9 cellular contexts compared by ENCODE assay signal in genomic region chr14:45201908-45202307, GRCh38. TPM values are rescaled to one million over a fixed set of nuclear protein-coding genes. Genes with fewer than 3 reads are reported as not detected.
DNase-seq lines count a peak whose midpoint lies in the region; ATAC-seq, FAIRE-seq and TF ChIP-seq lines count a peak whose summit lies in the region.
"Had no signal": no experiment of that assay in that cellular context is flagged by ENCODE, and none has a peak within 500 bp of the region (broad histone marks: within the 10 kb centered on the region; RNA-seq: fewer than 3 reads in every experiment).

No MANE protein-coding gene starts in this region.

- no CpG with 5 or more reads among the region's 1 CpG for WGBS in neuronal stem cell (ENCODE audit: extremely low coverage in 2 of 2, insufficient read length in 2 of 2, insufficient replicate concordance in 1 of 2), 2 donors

- H4K20me1 ChIP-seq in OCI-LY7 (ENCODE audit: insufficient read depth, low read length), result no peaks in the 10 kb centered on the region

- H3K4me3 ChIP-seq in OCI-LY7 (ENCODE audit: low read depth, low read length, poor library complexity, severe bottlenecking) (no peak overlapping the region), neuronal stem cell (ENCODE audit: low read length in 2 of 2) (no peak overlapping the region)
- H3K4me3 ChIP-seq: HAP-1 had no signal

- peak; percentile 62 for TF ChIP-seq CTCF in OCI-LY7 (conservative IDR thresholded peaks at IDR 0.05; ENCODE audit: low read length)

- H2BK120ac ChIP-seq in neuronal stem cell (ENCODE audit: low read depth, low read length), result no peak overlapping the region

- no peak overlapping the region for H3K14ac ChIP-seq in neuronal stem cell (ENCODE audit: low read length)

- H2BK15ac ChIP-seq in neuronal stem cell (ENCODE audit: low read length), result no peak overlapping the region

- DNase-seq in ACHN (peak; percentile 9), GM12891 (ENCODE audit: insufficient read length, low spot score) (no peak), OCI-LY7 (ENCODE audit: low spot score) (peak; percentile 55), erythroblast (lab: John Stamatoyannopoulos, UW) (peak; percentile 34 to 57), neuronal stem cell (ENCODE audit: low spot score) (no peak), caudate nucleus (lab: John Stamatoyannopoulos, UW) (no peak), NCI-H2107 (lab: John Stamatoyannopoulos, UW) (no peak)

- H2BK5ac ChIP-seq in neuronal stem cell (ENCODE audit: low read length), result no peak overlapping the region

- in situ Hi-C loops in ACHN (cut with HindIII; ENCODE audit: low pct_ligation_motif_present, low pct_unique_long_range_greater_than_20kb, low sequenced_read_pairs), result no loop called here

- H2AFZ ChIP-seq in OCI-LY7 (ENCODE audit: low read length), result no peak overlapping the region
- H2AFZ ChIP-seq in neuronal stem cell (ENCODE audit: low read length), result no peak overlapping the region

- no peak overlapping the region for H4K91ac ChIP-seq in neuronal stem cell (ENCODE audit: low read depth, low read length, poor library complexity)

- no peak overlapping the region for H4K8ac ChIP-seq in neuronal stem cell (ENCODE audit: low read depth, low read length)

- POLR2A ChIA-PET in OCI-LY7 (lab: Charles Lee), result interaction anchor here (1.0 to 2.7 kb wide), 2 partner anchors 9 to 25 kb away, joined by 4 to 10 read pairs; no protein-coding TSS in a partner anchor

- CTCF ChIA-PET in OCI-LY7 (lab: Charles Lee; ENCODE audit: unreplicated experiment), result no interaction called here

- no peaks in the 10 kb centered on the region for H3K9me2 ChIP-seq in OCI-LY7 (ENCODE audit: insufficient read depth, low read length)

- no peak overlapping the region for H3K18ac ChIP-seq in neuronal stem cell (ENCODE audit: low read length)

- H3K9me3 ChIP-seq in OCI-LY7 (ENCODE audit: low read length) (no peaks in the 10 kb centered on the region), neuronal stem cell (replicated peaks in 1 of 2; ENCODE audit: control insufficient read depth in 2 of 2, insufficient read depth in 1 of 2, low read depth in 1 of 2, low read length in 2 of 2) (no peaks in the 10 kb centered on the region)
- H3K9me3 ChIP-seq: HAP-1 had no signal

- no peak overlapping the region for H2AK5ac ChIP-seq in neuronal stem cell (ENCODE audit: low read depth, low read length)

- no peaks in the 10 kb centered on the region for H3K79me1 ChIP-seq in neuronal stem cell (ENCODE audit: low read depth, low read length)

- peak; percentile 67 for FAIRE-seq in GM12891 (lab: Jason Lieb, UNC)

- BruUV-seq in OCI-LY7 (replicated peaks; lab: Mats Ljungman, UMichigan), result no TSS peak

- H2BK12ac ChIP-seq in neuronal stem cell (ENCODE audit: low read length), result no peak overlapping the region

- H3K4me2 ChIP-seq in OCI-LY7 (ENCODE audit: low read length), result no peak overlapping the region
- H3K4me2 ChIP-seq in neuronal stem cell (ENCODE audit: insufficient read depth, low read length, poor library complexity, severe bottlenecking), result no peak overlapping the region

- no peaks in the 10 kb centered on the region for H3K79me2 ChIP-seq in OCI-LY7 (ENCODE audit: insufficient read depth, low read depth, low read length)

- peak; percentile 81 for ATAC-seq in HG02884 (IDR thresholded peaks at IDR 0.05; ENCODE audit: unreplicated experiment)

- no peak overlapping the region for H3K27ac ChIP-seq in OCI-LY7 (ENCODE audit: low read depth, low read length, poor library complexity, severe bottlenecking)
- H3K27ac ChIP-seq in neuronal stem cell (replicated peaks; ENCODE audit: low read length), result no peak overlapping the region
- no peak overlapping the region for H3K27ac ChIP-seq in caudate nucleus (ENCODE audit: low read depth, low read length)

- intact Hi-C loops in OCI-LY7 (cut with micrococcal nuclease; ENCODE audit: unreplicated experiment), result no loop called here

- H3K36me3 ChIP-seq in OCI-LY7 (ENCODE audit: insufficient read depth, low read length) (peaks cover 76% of the 10 kb centered on the region), neuronal stem cell (replicated peaks in 1 of 2; ENCODE audit: control insufficient read depth in 2 of 2, insufficient read depth in 2 of 2, low read length in 2 of 2) (peaks cover 6 to 71% of the 10 kb centered on the region in 2 donors)

- no peak overlapping the region for H3K4ac ChIP-seq in neuronal stem cell (ENCODE audit: low read length)

- H3K4me1 ChIP-seq in OCI-LY7 (ENCODE audit: insufficient read depth, low read length, poor library complexity, severe bottlenecking), result no peaks in the 10 kb centered on the region
- H3K4me1 ChIP-seq in neuronal stem cell (ENCODE audit: control insufficient read depth in 2 of 2, insufficient read depth in 1 of 2, low read depth in 1 of 2, low read length in 2 of 2), result peaks cover 0 to 3% of the 10 kb centered on the region in 2 donors

- H3K9ac ChIP-seq in neuronal stem cell (ENCODE audit: low read depth, low read length, poor library complexity), result no peak overlapping the region

- no peaks in the 10 kb centered on the region for H3K27me3 ChIP-seq in neuronal stem cell (ENCODE audit: control insufficient read depth in 3 of 3, insufficient read depth in 3 of 3, low read depth in 1 of 3, low read length in 3 of 3)

- TF ChIP-seq POLR2A in GM12891 (IDR thresholded peaks at IDR 0.05; ENCODE audit: low read depth, low read length), result no peak
- TF ChIP-seq POLR2A in erythroblast (IDR thresholded peaks at IDR 0.05; ENCODE audit: low read length), result no peak

- H3K23ac ChIP-seq in neuronal stem cell (ENCODE audit: low read depth, low read length, poor library complexity), result no peak overlapping the region

TF ChIP-seq in GM12891, 5 proteins besides CTCF, POLR2A, EP300 and RAD21:
- TF ChIP-seq PAX5 (IDR thresholded peaks at IDR 0.05; ENCODE audit: insufficient read depth, low read length, severe bottlenecking) (no peak), POLR2AphosphoS5 (IDR thresholded peaks at IDR 0.05; ENCODE audit: low read depth, low read length) (no peak), TAF1 (IDR thresholded peaks at IDR 0.05; ENCODE audit: low read depth, low read length) (no peak), SPI1 (IDR thresholded peaks at IDR 0.05; ENCODE audit: low read depth, low read length) (no peak), POU2F2 (IDR thresholded peaks at IDR 0.05; ENCODE audit: low read depth, low read length) (no peak)

RNA-seq across cellular contexts. Expression of gene MIS18BP1, which starts 51.1 kb away (rescaled TPM):
- polyA plus RNA-seq in GM12891 (2012; ENCODE audit: low read depth, missing spikeins), result 20.8 TPM
- total RNA-seq in OCI-LY7 (2014; rRNA removed; shearing (Covaris generic)), result 99.2 and 116 TPM in 2 replicates
- total RNA-seq in OCI-LY7 (2022), result 103 and 131 TPM in 2 replicates
- 52.8 TPM for polyA plus RNA-seq in neuronal stem cell (2013, experiment 1 of 2)
- 56.9 TPM for polyA plus RNA-seq in neuronal stem cell (2013, experiment 2 of 2)

Comparison
In these comparisons a context has a peak if more than half of its experiments do, and no peak if none do; other contexts are left out.
1. DNase-seq: peak in ACHN (single experiment), OCI-LY7 (single experiment) and erythroblast (2 of 2); none in GM12891 (single experiment), neuronal stem cell (single experiment), caudate nucleus (0 of 61) and NCI-H2107 (single experiment).